Comparison of ENCODE assay signal across 15 cellular contexts in genomic region chr16:84836967-84837366, GRCh38. TPM values are rescaled to one million over a fixed set of nuclear protein-coding genes. Genes with fewer than 3 reads are reported as not detected.
A peak's percentile ranks its signal among the peaks of the same experiment; 100 is the strongest.
DNase-seq lines count a peak whose midpoint lies in the region; ATAC-seq and TF ChIP-seq lines count a peak whose summit lies in the region.
"Had no signal": no experiment of that assay in that cellular context is flagged by ENCODE, and none has a peak within 500 bp of the region (broad histone marks: within the 10 kb centered on the region; RNA-seq: fewer than 3 reads in every experiment).

No MANE protein-coding gene starts in this region.

- H3K27me3 Mint-ChIP-seq in HFFc6 (ENCODE audit: insufficient read depth) = no peaks in the 10 kb centered on the region; the same call in 1 of the 2 replicates
- peaks cover 12 to 19% of the 10 kb centered on the region in 2 donors for H3K27me3 Mint-ChIP-seq in natural killer cell treated with Interleukin-12 subunit alpha and Interleukin-12 subunit beta and Interleukin-15 and Interleukin-18, amount 100 ng/mL, for 72 hours

- H3K4me1 ChIP-seq in muscle layer of colon (ENCODE audit: insufficient read depth, low read length) (peaks cover 63% of the 10 kb centered on the region), stomach smooth muscle (ENCODE audit: control insufficient read depth, insufficient read depth, low read length) (peaks cover 58% of the 10 kb centered on the region)

- H3K36me3 ChIP-seq in muscle layer of colon (ENCODE audit: insufficient read depth, low read length) (peaks cover 27% of the 10 kb centered on the region), stomach smooth muscle (ENCODE audit: control insufficient read depth in 2 of 2, insufficient read depth in 2 of 2, low read length in 2 of 2) (peaks cover 11 to 39% of the 10 kb centered on the region in 2 donors)

- H3K27ac Mint-ChIP-seq in HFFc6 = peak overlapping the region; percentile 97
- H3K27ac Mint-ChIP-seq in natural killer cell treated with Interleukin-12 subunit alpha and Interleukin-12 subunit beta and Interleukin-15 and Interleukin-18, amount 100 ng/mL, for 72 hours = no peak overlapping the region
- H3K27ac Mint-ChIP-seq: activated naive CD8-positive, alpha-beta T cell treated with anti-CD3 and anti-CD28 coated beads for 36 hours; type B pancreatic cell had no signal

- no peak for TF ChIP-seq CTCF in HFFc6 (IDR thresholded peaks at IDR 0.05)

- peak overlapping the region; percentile 14 for H3K9ac ChIP-seq in muscle layer of colon (ENCODE audit: low read length)
- H3K9ac ChIP-seq in stomach smooth muscle (ENCODE audit: low read length in 2 of 2) = peak overlapping the region; percentile 7 to 29

- H3K9me3 Mint-ChIP-seq in HFFc6 = no peaks in the 10 kb centered on the region
- no peaks in the 10 kb centered on the region for H3K9me3 Mint-ChIP-seq in natural killer cell treated with Interleukin-12 subunit alpha and Interleukin-12 subunit beta and Interleukin-15 and Interleukin-18, amount 100 ng/mL, for 72 hours
- H3K9me3 Mint-ChIP-seq: activated naive CD8-positive, alpha-beta T cell treated with anti-CD3 and anti-CD28 coated beads for 36 hours; activated T-cell treated with anti-CD3 and anti-CD28 coated beads, Interleukin-2, amount 50 U/mL, for 4 hours; type B pancreatic cell had no signal

- H3K4me3 ChIP-seq in muscle layer of colon (ENCODE audit: low read depth in 1 of 2, low read length in 2 of 2) (no peak overlapping the region), stomach smooth muscle (ENCODE audit: low read length in 2 of 2) (no peak overlapping the region)

- DNase-seq in HFFc6 = no peak
- no peak for DNase-seq in caudate nucleus (lab: John Stamatoyannopoulos, UW)
- no peak for DNase-seq in pons (ENCODE audit: low spot score)
- no peak for DNase-seq in superior temporal gyrus (ENCODE audit: extremely low spot score)
- DNase-seq in natural killer cell treated with Interleukin-12 subunit alpha and Interleukin-12 subunit beta and Interleukin-15 and Interleukin-18, amount 100 ng/mL, for 72 hours (ENCODE audit: low spot score) = no peak
- DNase-seq: activated naive CD8-positive, alpha-beta T cell treated with anti-CD3 and anti-CD28 coated beads for 36 hours; activated T-cell treated with anti-CD3 and anti-CD28 coated beads, Interleukin-2, amount 50 U/mL, for 4 hours; DMS 273 treated with DMSO at 0.1 percent for 48 hours; KBM-7; NCI-H1092 had no signal

- H3K36me3 Mint-ChIP-seq in HFFc6 (ENCODE audit: low read depth) = peaks cover 23% of the 10 kb centered on the region
- H3K36me3 Mint-ChIP-seq in natural killer cell treated with Interleukin-12 subunit alpha and Interleukin-12 subunit beta and Interleukin-15 and Interleukin-18, amount 100 ng/mL, for 72 hours = no peaks in the 10 kb centered on the region
- H3K36me3 Mint-ChIP-seq: activated naive CD8-positive, alpha-beta T cell treated with anti-CD3 and anti-CD28 coated beads for 36 hours; type B pancreatic cell had no signal

- ATAC-seq in HG03442 (IDR thresholded peaks at IDR 0.05; ENCODE audit: unreplicated experiment) = no peak
- no peak for ATAC-seq in natural killer cell treated with Interleukin-12 subunit alpha and Interleukin-12 subunit beta and Interleukin-15 and Interleukin-18, amount 100 ng/mL, for 72 hours
- ATAC-seq: activated T-cell treated with anti-CD3 and anti-CD28 coated beads, Interleukin-2, amount 50 U/mL, for 4 hours had no signal

- H3K27ac ChIP-seq in caudate nucleus (ENCODE audit: low read depth, low read length) (peak overlapping the region; percentile 39), muscle layer of colon (ENCODE audit: low read depth, low read length) (peak overlapping the region; percentile 94), stomach smooth muscle (ENCODE audit: low read length) (peak overlapping the region; percentile 100)
- H3K27ac ChIP-seq: HL-60 had no signal

- no peaks in the 10 kb centered on the region for H3K27me3 ChIP-seq in muscle layer of colon (ENCODE audit: control insufficient read depth in 1 of 2, insufficient read depth in 2 of 2, low read length in 2 of 2)
- no peaks in the 10 kb centered on the region for H3K27me3 ChIP-seq in stomach smooth muscle (ENCODE audit: control insufficient read depth in 1 of 2, insufficient read depth in 2 of 2, low read length in 2 of 2)

- no peak overlapping the region for H3K4me3 Mint-ChIP-seq in HFFc6
- no peak overlapping the region for H3K4me3 Mint-ChIP-seq in natural killer cell treated with Interleukin-12 subunit alpha and Interleukin-12 subunit beta and Interleukin-15 and Interleukin-18, amount 100 ng/mL, for 72 hours
- H3K4me3 Mint-ChIP-seq: activated naive CD8-positive, alpha-beta T cell treated with anti-CD3 and anti-CD28 coated beads for 36 hours; activated T-cell treated with anti-CD3 and anti-CD28 coated beads, Interleukin-2, amount 50 U/mL, for 4 hours; type B pancreatic cell had no signal

- H3K4me1 Mint-ChIP-seq in HFFc6 (ENCODE audit: low read depth) = peaks cover 82% of the 10 kb centered on the region
- H3K4me1 Mint-ChIP-seq in natural killer cell treated with Interleukin-12 subunit alpha and Interleukin-12 subunit beta and Interleukin-15 and Interleukin-18, amount 100 ng/mL, for 72 hours (ENCODE audit: low read depth in 2 of 2) = no peaks in the 10 kb centered on the region

- no peaks in the 10 kb centered on the region for H3K9me3 ChIP-seq in muscle layer of colon (ENCODE audit: low read length)
- no peaks in the 10 kb centered on the region for H3K9me3 ChIP-seq in stomach smooth muscle (ENCODE audit: control insufficient read depth in 2 of 2, low read length in 2 of 2)

RNA-seq across cellular contexts. Expression of gene CRISPLD2, which starts 17.2 kb away (rescaled TPM):
- total RNA-seq in HFFc6 (2021; fragmentation: NEBNext Ultra II Directional; extraction: Animal tissue kit (Norgen Biotek cat#: 25700)) = 10 to 100 TPM; 12.2 to 15.5 (median 13.6) TPM
- total RNA-seq in natural killer cell treated with Interleukin-12 subunit alpha and Interleukin-12 subunit beta and Interleukin-15 and Interleukin-18, amount 100 ng/mL, for 72 hours = 1 to 10 TPM in 1 of 2 donors, under 1 TPM in 1; 0.43 to 1.7 TPM
- total RNA-seq: activated naive CD8-positive, alpha-beta T cell treated with anti-CD3 and anti-CD28 coated beads for 36 hours had no signal

Comparison
In these comparisons a context has a peak if more than half of its experiments do, and no peak if none do; other contexts are left out.
1. H3K27ac ChIP-seq: peak in every context shown above with its lines; median percentile 100 in stomach smooth muscle; 94 in muscle layer of colon; 39 in caudate nucleus.
2. RNA of gene CRISPLD2, which starts 17.2 kb away (total RNA-seq): 12.2 to 15.5 TPM in HFFc6; 0.43 to 1.7 TPM in natural killer cell treated with Interleukin-12 subunit alpha and Interleukin-12 subunit beta and Interleukin-15 and Interleukin-18, amount 100 ng/mL, for 72 hours; every median in the first group is over 4 times any median in the second.